ENCODE assay signal across 8 cellular contexts in the genomic region with DNA sequence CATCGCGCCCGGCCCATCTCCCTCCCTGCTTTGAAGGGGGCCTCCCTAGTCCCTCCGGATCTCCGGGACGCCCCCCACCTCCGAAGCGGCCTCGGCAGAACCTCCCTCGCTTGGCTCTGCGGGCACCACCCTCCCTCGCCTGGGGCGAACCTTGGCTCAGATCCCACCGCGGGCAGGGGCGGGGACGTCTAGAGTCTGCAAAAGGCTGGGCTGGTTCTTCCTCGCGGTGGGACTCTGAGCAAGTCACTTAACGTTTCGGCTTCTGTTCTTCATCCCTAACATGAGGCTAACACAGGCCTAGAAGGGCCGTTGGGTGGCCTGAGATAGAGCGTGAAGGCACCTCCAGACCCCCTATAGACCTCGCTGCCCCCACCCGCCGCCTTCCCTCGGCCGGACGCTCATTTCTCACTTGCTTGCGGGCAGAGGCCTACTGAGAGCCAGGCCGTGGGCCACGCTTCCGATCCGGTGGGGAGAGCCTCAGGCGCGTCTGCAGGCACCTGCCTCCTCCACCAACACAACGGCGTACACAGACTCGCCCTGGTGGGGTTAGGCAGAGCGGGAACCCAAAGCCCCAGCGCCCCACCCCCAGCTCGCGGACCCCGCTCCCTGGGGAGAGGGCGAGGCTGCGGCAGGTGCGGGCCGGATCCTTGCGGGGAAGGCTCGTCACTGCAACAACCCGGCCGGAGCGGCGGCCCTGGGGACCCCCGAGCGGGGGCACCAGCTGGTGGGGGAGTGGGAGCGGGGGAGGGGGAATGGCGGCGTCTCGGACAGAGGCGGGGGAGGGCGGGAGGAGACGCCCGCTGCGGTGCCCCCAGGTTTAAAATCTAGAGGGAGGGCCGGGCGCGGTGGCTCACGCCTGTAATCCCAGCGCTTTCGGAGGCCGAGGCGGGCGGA. TPM values are rescaled to one million over a fixed set of nuclear protein-coding genes. Genes with fewer than 3 reads are reported as not detected.
A peak's percentile ranks its signal among the peaks of the same experiment; 100 is the strongest.
DNase-seq lines count a peak whose midpoint lies in the region; ATAC-seq and TF ChIP-seq lines count a peak whose summit lies in the region.

No MANE protein-coding gene starts in this region.

- H3K27me3 Mint-ChIP-seq in endothelial cell (ENCODE audit: unreplicated experiment), result peaks cover 33% of the 10 kb centered on the region

- no peak for TF ChIP-seq POLR2A in NB4 (IDR thresholded peaks at IDR 0.05; ENCODE audit: extremely low read depth, insufficient read length)

- no peak for TF ChIP-seq CTCF in NB4 (IDR thresholded peaks at IDR 0.05; ENCODE audit: low read depth, low read length)
- TF ChIP-seq CTCF in endothelial cell (IDR thresholded peaks at IDR 0.05; ENCODE audit: unreplicated experiment), result no peak

- DNase-seq in COLO668 (lab: John Stamatoyannopoulos, UW; ENCODE audit: unreplicated experiment) (peak; percentile 40), NB4 (ENCODE audit: low read depth) (peak; percentile 66), endothelial cell (ENCODE audit: low spot score) (peak; percentile 31), myocyte (ENCODE audit: low read depth) (peak; percentile 34), left lobe of liver (ENCODE audit: low spot score) (no peak)
- DNase-seq in activated CD8-positive, alpha-beta memory T cell treated with anti-CD3 and anti-CD28 coated beads for 24 hours, result peak; percentile 86
- DNase-seq in stimulated activated effector memory CD8-positive, alpha-beta T cell treated with anti-CD3 and anti-CD28 coated beads, Interleukin-12 subunit alpha, Interleukin-12 subunit beta, amount 100 ng/mL, for 72 hours (ENCODE audit: low spot score in 2 of 2), result peak; percentile 51 to 82

- peak; percentile 58 for ATAC-seq in stimulated activated effector memory CD8-positive, alpha-beta T cell treated with anti-CD3 and anti-CD28 coated beads, Interleukin-12 subunit alpha, Interleukin-12 subunit beta, amount 100 ng/mL, for 72 hours
- ATAC-seq in left lobe of liver, result no peak
- no peak for ATAC-seq in HG02852 (IDR thresholded peaks at IDR 0.05; ENCODE audit: unreplicated experiment)

- peaks cover 18% of the 10 kb centered on the region for H3K4me1 Mint-ChIP-seq in endothelial cell (ENCODE audit: unreplicated experiment)
- H3K4me1 Mint-ChIP-seq in stimulated activated effector memory CD8-positive, alpha-beta T cell treated with anti-CD3 and anti-CD28 coated beads, Interleukin-12 subunit alpha, Interleukin-12 subunit beta, amount 100 ng/mL, for 72 hours, result peaks cover 41% of the 10 kb centered on the region

- no peaks in the 10 kb centered on the region for H3K9me3 Mint-ChIP-seq in endothelial cell (ENCODE audit: unreplicated experiment)
- H3K9me3 Mint-ChIP-seq in stimulated activated effector memory CD8-positive, alpha-beta T cell treated with anti-CD3 and anti-CD28 coated beads, Interleukin-12 subunit alpha, Interleukin-12 subunit beta, amount 100 ng/mL, for 72 hours, result no peaks in the 10 kb centered on the region

- H3K27ac Mint-ChIP-seq in endothelial cell (ENCODE audit: unreplicated experiment), result no peak overlapping the region
- H3K27ac Mint-ChIP-seq in stimulated activated effector memory CD8-positive, alpha-beta T cell treated with anti-CD3 and anti-CD28 coated beads, Interleukin-12 subunit alpha, Interleukin-12 subunit beta, amount 100 ng/mL, for 72 hours, result peak overlapping the region; percentile 96

- peak overlapping the region; percentile 65 for H3K4me3 Mint-ChIP-seq in endothelial cell (ENCODE audit: unreplicated experiment)
- H3K4me3 Mint-ChIP-seq in stimulated activated effector memory CD8-positive, alpha-beta T cell treated with anti-CD3 and anti-CD28 coated beads, Interleukin-12 subunit alpha, Interleukin-12 subunit beta, amount 100 ng/mL, for 72 hours, result peak overlapping the region; percentile 79

- peaks cover 16% of the 10 kb centered on the region for H3K36me3 Mint-ChIP-seq in endothelial cell (ENCODE audit: low read depth, unreplicated experiment)
- H3K36me3 Mint-ChIP-seq in stimulated activated effector memory CD8-positive, alpha-beta T cell treated with anti-CD3 and anti-CD28 coated beads, Interleukin-12 subunit alpha, Interleukin-12 subunit beta, amount 100 ng/mL, for 72 hours, result peaks cover 42% of the 10 kb centered on the region

- no peak overlapping the region for H3K4me3 ChIP-seq in NB4 (ENCODE audit: low read depth, low read length)

RNA-seq across cellular contexts. Expression of a gene that starts 5.4 kb away (rescaled TPM):
- total RNA-seq in endothelial cell (ENCODE audit: unreplicated experiment) (117 TPM), myocyte (122 and 125 TPM in 2 replicates), left lobe of liver (62.5 TPM)
- polyA plus RNA-seq in myocyte (2012), result 220 TPM

RNA-seq across cellular contexts. Expression of a gene that starts 29.4 kb away (rescaled TPM):
- total RNA-seq in endothelial cell (ENCODE audit: unreplicated experiment), result 40.9 TPM
- 47.2 and 71.4 TPM in 2 replicates for total RNA-seq in myocyte
- polyA plus RNA-seq in myocyte (2012), result 57.7 TPM
- 11.9 TPM for total RNA-seq in left lobe of liver

RNA-seq across cellular contexts. Expression of a gene that starts 31.0 kb away (rescaled TPM):
- total RNA-seq in endothelial cell (ENCODE audit: unreplicated experiment) (119 TPM), myocyte (47.6 and 51.9 TPM in 2 replicates), left lobe of liver (33.7 TPM)
- 39.9 TPM for polyA plus RNA-seq in myocyte (2012)
